Comparison of ENCODE assay signal across 8 cellular contexts in genomic region chr7:26197153-26198115, GRCh38. TPM values are rescaled to one million over a fixed set of nuclear protein-coding genes. Genes with fewer than 3 reads are reported as not detected.
A peak's percentile ranks its signal among the peaks of the same experiment; 100 is the strongest.
DNase-seq lines count a peak whose midpoint lies in the region; ATAC-seq and TF ChIP-seq lines count a peak whose summit lies in the region.

No MANE protein-coding gene starts in this region.

- H3K27me3 ChIP-seq in ectodermal cell (ENCODE audit: control insufficient read depth, insufficient read depth, low read length, poor library complexity, severe bottlenecking) = no peaks in the 10 kb centered on the region
- no peaks in the 10 kb centered on the region for H3K27me3 ChIP-seq in ovary

- no peak for ATAC-seq in GM18870 (IDR thresholded peaks at IDR 0.05; ENCODE audit: unreplicated experiment)

- intact Hi-C loops in ovary (cut with DNase I) = loop anchor here in 1 of 4 donors (10.0 kb wide), 1 partner anchor 303 kb away; no protein-coding TSS in a partner anchor

- H3K27ac ChIP-seq in ectodermal cell (ENCODE audit: insufficient read depth, low read depth, low read length, poor library complexity, severe bottlenecking) = no peak overlapping the region
- H3K27ac ChIP-seq in ovary = no peak overlapping the region

- H3K9me3 ChIP-seq in ectodermal cell (ENCODE audit: control insufficient read depth, low read length) (no peaks in the 10 kb centered on the region), ovary (no peaks in the 10 kb centered on the region)

- H3K36me3 ChIP-seq in ectodermal cell (ENCODE audit: control insufficient read depth, insufficient read depth, low read length) = peaks cover 48% of the 10 kb centered on the region
- no peaks in the 10 kb centered on the region for H3K36me3 ChIP-seq in ovary

- peak overlapping the region; percentile 98 for H3K4me3 ChIP-seq in ectodermal cell (ENCODE audit: insufficient read depth, low read depth, low read length)
- peak overlapping the region; percentile 97 for H3K4me3 ChIP-seq in ovary

- peak; percentile 75 for DNase-seq in GF-D8 (lab: John Stamatoyannopoulos, UW)
- DNase-seq in NOMO-1 treated with dmso at 0.1 percent for 144 hours (lab: John Stamatoyannopoulos, UW; ENCODE audit: unreplicated experiment) = peak; percentile 83
- DNase-seq in ovary = no peak
- no peak for DNase-seq in SHP77 (lab: John Stamatoyannopoulos, UW)
- no peak for DNase-seq in NCI-H187 (lab: John Stamatoyannopoulos, UW)
- no peak for DNase-seq in GM03348 (ENCODE audit: low spot score)

- no peak for TF ChIP-seq EP300 in ovary (IDR thresholded peaks at IDR 0.05)

- TF ChIP-seq CTCF in ovary (IDR thresholded peaks at IDR 0.05) = no peak

- TF ChIP-seq POLR2A in ovary (IDR thresholded peaks at IDR 0.05) = no peak

- peaks cover 28% of the 10 kb centered on the region for H3K4me1 ChIP-seq in ectodermal cell (ENCODE audit: control insufficient read depth, insufficient read depth, low read length)
- peaks cover 5% of the 10 kb centered on the region for H3K4me1 ChIP-seq in ovary (ENCODE audit: insufficient read depth)

- 10 to 16% methylated on average over 5 of the region's 5 CpGs for WGBS in ectodermal cell, 2 experiments
- 15 to 18% (median 17%) methylated on average over 5 of the region's 5 CpGs for WGBS in ovary, 3 donors

RNA-seq across cellular contexts. Expression of gene HNRNPA2B1, which starts 3.1 kb away (rescaled TPM):
- polyA plus RNA-seq in ectodermal cell (2013, experiment 1 of 4) = 1,829 TPM
- 1,781 TPM for polyA plus RNA-seq in ectodermal cell (2013, experiment 2 of 4)
- 1,089 TPM for polyA plus RNA-seq in ectodermal cell (2013, experiment 3 of 4)
- polyA plus RNA-seq in ectodermal cell (2013, experiment 4 of 4) = 1,208 TPM
- total RNA-seq in ovary = 100 to 1,000 TPM; 236 to 451 (median 368) TPM
- polyA plus RNA-seq in ovary = 100 to 1,000 TPM; 483 to 659 TPM

RNA-seq across cellular contexts. Expression of gene CBX3, which starts 4.1 kb away (rescaled TPM):
- 236 TPM for polyA plus RNA-seq in ectodermal cell (2013, experiment 1 of 4)
- 246 TPM for polyA plus RNA-seq in ectodermal cell (2013, experiment 2 of 4)
- 214 TPM for polyA plus RNA-seq in ectodermal cell (2013, experiment 3 of 4)
- 223 TPM for polyA plus RNA-seq in ectodermal cell (2013, experiment 4 of 4)
- total RNA-seq in ovary = 100 to 1,000 TPM in 3 of 7 donors, 10 to 100 TPM in 4; 71.7 to 133 (median 98.8) TPM
- polyA plus RNA-seq in ovary = 10 to 100 TPM; 73.3 to 90.3 TPM

RNA-seq across cellular contexts. Expression of gene NFE2L3, which starts 45.4 kb away (rescaled TPM):
- polyA plus RNA-seq in ectodermal cell (2013, experiment 1 of 4) = 7.0 TPM
- polyA plus RNA-seq in ectodermal cell (2013, experiment 2 of 4) = 5.7 TPM
- 5.4 TPM for polyA plus RNA-seq in ectodermal cell (2013, experiment 3 of 4)
- polyA plus RNA-seq in ectodermal cell (2013, experiment 4 of 4) = 6.2 TPM
- 1 to 10 TPM in 3 of 7 donors, under 1 TPM in 4; 0.45 to 3.1 (median 0.65) TPM for total RNA-seq in ovary
- polyA plus RNA-seq in ovary = 1 to 10 TPM; 1.4 to 6.1 TPM

Comparison
In these comparisons a context has a peak if more than half of its experiments do, and no peak if none do; other contexts are left out.
1. DNase-seq: peak in GF-D8 (single experiment) and NOMO-1 treated with dmso at 0.1 percent for 144 hours (single experiment); none in ovary (0 of 5), SHP77 (0 of 2), NCI-H187 (0 of 2) and GM03348 (single experiment).